ENCODE assay signal across 8 cellular contexts in the genomic region with DNA sequence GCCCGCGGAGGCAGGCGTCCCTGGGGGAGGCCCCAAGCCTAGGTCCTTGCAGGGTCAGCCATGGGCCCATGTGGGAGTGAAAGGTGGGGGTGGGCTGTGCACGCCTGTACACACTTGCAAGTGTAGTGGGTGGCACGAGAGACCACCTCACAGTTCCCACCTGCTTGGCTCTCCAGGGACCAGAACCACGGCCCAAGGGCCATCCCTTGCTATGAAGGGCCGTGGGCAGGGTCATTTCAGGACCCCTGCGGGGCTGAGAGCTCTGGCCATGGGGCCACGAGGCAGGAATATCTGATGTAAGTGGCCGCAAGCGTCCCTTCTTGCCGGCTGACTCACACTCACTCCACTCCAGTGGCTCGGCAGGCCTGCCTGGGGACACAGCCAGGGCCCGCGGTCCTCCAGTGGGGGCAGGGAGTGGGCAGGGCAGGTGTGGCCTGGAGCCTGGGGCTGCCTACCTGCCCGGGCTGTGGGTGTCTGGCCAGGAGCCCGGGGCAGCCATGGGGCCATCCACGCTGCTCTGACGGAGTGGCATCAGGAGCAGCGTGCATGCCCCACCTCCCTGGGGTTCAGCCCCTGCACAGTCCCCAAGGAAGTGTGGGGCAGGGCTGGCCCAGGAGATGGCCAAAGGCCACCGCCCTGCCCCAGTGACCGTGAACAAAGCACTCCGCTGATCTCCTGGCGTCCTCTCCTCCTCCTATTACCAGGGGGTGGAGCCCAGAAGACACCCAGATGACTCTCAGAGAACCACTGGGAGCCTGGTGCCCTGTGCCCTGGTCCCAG. TPM values are rescaled to one million over a fixed set of nuclear protein-coding genes. Genes with fewer than 3 reads are reported as not detected.
DNase-seq lines count a peak whose midpoint lies in the region; ATAC-seq and TF ChIP-seq lines count a peak whose summit lies in the region.

No MANE protein-coding gene starts in this region.

- no peaks in the 10 kb centered on the region for H3K36me3 Mint-ChIP-seq in activated T-cell treated with anti-CD3 and anti-CD28 coated beads, Interleukin-2, amount 50 U/mL, for 72 hours (ENCODE audit: insufficient read depth in 2 of 2)
- no peaks in the 10 kb centered on the region for H3K36me3 Mint-ChIP-seq in endodermal cell (ENCODE audit: low read depth)

- peaks cover 40% of the 10 kb centered on the region for H3K4me1 Mint-ChIP-seq in activated T-cell treated with anti-CD3 and anti-CD28 coated beads, Interleukin-2, amount 50 U/mL, for 72 hours (ENCODE audit: low read depth)
- peaks cover 15% of the 10 kb centered on the region for H3K4me1 Mint-ChIP-seq in endodermal cell

- peak overlapping the region; percentile 50 for H3K27ac ChIP-seq in SJCRH30
- peak overlapping the region; percentile 95 for H3K27ac ChIP-seq in endodermal cell (ENCODE audit: low read depth, low read length)

- H3K9ac ChIP-seq in endodermal cell (ENCODE audit: extremely low read depth, low read length, poor library complexity, severe bottlenecking), result no peak overlapping the region
- H3K9ac ChIP-seq in mucosa of stomach (ENCODE audit: low read length), result peak overlapping the region; percentile 89

- peaks cover 13% of the 10 kb centered on the region; the same call in 1 of the 2 replicates for H3K4me1 ChIP-seq in SJCRH30
- H3K4me1 ChIP-seq in endodermal cell (ENCODE audit: control insufficient read depth, insufficient read depth, low read length), result peaks cover 5% of the 10 kb centered on the region
- H3K4me1 ChIP-seq in mucosa of stomach (ENCODE audit: control insufficient read depth, insufficient read depth, low read length), result peaks cover 82% of the 10 kb centered on the region

- H3K27me3 ChIP-seq in SJCRH30 (no peaks in the 10 kb centered on the region), endodermal cell (ENCODE audit: control insufficient read depth, insufficient read depth, low read length, poor library complexity, severe bottlenecking) (no peaks in the 10 kb centered on the region), mucosa of stomach (ENCODE audit: control insufficient read depth, insufficient read depth, low read length) (no peaks in the 10 kb centered on the region)

- peak overlapping the region; percentile 97 for H3K27ac Mint-ChIP-seq in activated T-cell treated with anti-CD3 and anti-CD28 coated beads, Interleukin-2, amount 50 U/mL, for 72 hours
- H3K27ac Mint-ChIP-seq in endodermal cell, result peak overlapping the region; percentile 83

- ATAC-seq in activated T-cell treated with anti-CD3 and anti-CD28 coated beads, Interleukin-2, amount 50 U/mL, for 72 hours (replicated peaks in 1 of 2), result no peak
- no peak for ATAC-seq in HG03135 (IDR thresholded peaks at IDR 0.05; ENCODE audit: unreplicated experiment)

- no peaks in the 10 kb centered on the region for H3K27me3 Mint-ChIP-seq in activated T-cell treated with anti-CD3 and anti-CD28 coated beads, Interleukin-2, amount 50 U/mL, for 72 hours (ENCODE audit: low read depth)
- H3K27me3 Mint-ChIP-seq in endodermal cell (ENCODE audit: insufficient read depth), result no peaks in the 10 kb centered on the region

- no peaks in the 10 kb centered on the region for H3K9me3 Mint-ChIP-seq in activated T-cell treated with anti-CD3 and anti-CD28 coated beads, Interleukin-2, amount 50 U/mL, for 72 hours
- no peaks in the 10 kb centered on the region for H3K9me3 Mint-ChIP-seq in endodermal cell

- H3K9me3 ChIP-seq in SJCRH30 (replicated peaks) (no peaks in the 10 kb centered on the region), endodermal cell (ENCODE audit: control insufficient read depth, low read length) (no peaks in the 10 kb centered on the region), mucosa of stomach (ENCODE audit: control insufficient read depth, low read length) (no peaks in the 10 kb centered on the region)

- H3K36me3 ChIP-seq in SJCRH30 (no peaks in the 10 kb centered on the region), endodermal cell (ENCODE audit: control insufficient read depth, insufficient read depth, low read length) (no peaks in the 10 kb centered on the region), mucosa of stomach (ENCODE audit: control insufficient read depth, insufficient read depth, low read length) (no peaks in the 10 kb centered on the region)

- peak overlapping the region; percentile 80 for H3K4me3 ChIP-seq in SJCRH30
- H3K4me3 ChIP-seq in endodermal cell (ENCODE audit: low read length), result no peak overlapping the region
- H3K4me3 ChIP-seq in mucosa of stomach (ENCODE audit: low read length), result peak overlapping the region; percentile 31

- TF ChIP-seq CTCF in endodermal cell (conservative IDR thresholded peaks at IDR 0.05), result no peak

- 70 to 87% methylated on average over 16 to 24 of the region's 24 CpGs for WGBS in endodermal cell (ENCODE audit: insufficient coverage in 1 of 2, insufficient read length in 1 of 2), 2 experiments

- no peak for DNase-seq in activated T-cell treated with anti-CD3 and anti-CD28 coated beads, Interleukin-2, amount 50 U/mL, for 72 hours
- DNase-seq in activated T-cell treated with anti-CD3 and anti-CD28 coated beads for 4 hours (no peak), SJCRH30 (peak in 1 of 2 experiments; percentile 57), endodermal cell (no peak), AML-193 (lab: John Stamatoyannopoulos, UW) (no peak)
- no peak for DNase-seq in stimulated activated CD4-positive, alpha-beta T cell treated with anti-CD3 and anti-CD28 coated beads, Interleukin-4, amount 100 ng/mL, for 4 hours

- H3K4me3 Mint-ChIP-seq in activated T-cell treated with anti-CD3 and anti-CD28 coated beads, Interleukin-2, amount 50 U/mL, for 72 hours, result peak overlapping the region; percentile 91 to 94
- H3K4me3 Mint-ChIP-seq in endodermal cell, result peak overlapping the region; percentile 72

RNA-seq across cellular contexts. Expression of a gene that starts 8.6 kb away (rescaled TPM):
- 100 to 1,000 TPM; 120 to 121 TPM for total RNA-seq in activated T-cell treated with anti-CD3 and anti-CD28 coated beads, Interleukin-2, amount 50 U/mL, for 72 hours
- total RNA-seq in SJCRH30 (2014; rRNA removed; shearing (Covaris generic)), result 33.2 and 34.5 TPM in 2 replicates
- total RNA-seq in endodermal cell, result 100 to 1,000 TPM; 120 to 123 TPM
- 63.1 TPM for polyA plus RNA-seq in endodermal cell (2013, experiment 1 of 2)
- polyA plus RNA-seq in endodermal cell (2013, experiment 2 of 2), result 58.0 TPM

RNA-seq across cellular contexts. Expression of a gene that starts 36.5 kb away (rescaled TPM):
- total RNA-seq in activated T-cell treated with anti-CD3 and anti-CD28 coated beads, Interleukin-2, amount 50 U/mL, for 72 hours, result 100 to 1,000 TPM; 129 to 134 TPM
- 6.9 and 9.2 TPM in 2 replicates for total RNA-seq in SJCRH30 (2014; rRNA removed; shearing (Covaris generic))
- 10 to 100 TPM; 20.9 to 21.8 TPM for total RNA-seq in endodermal cell
- 16.9 TPM for polyA plus RNA-seq in endodermal cell (2013, experiment 1 of 2)
- polyA plus RNA-seq in endodermal cell (2013, experiment 2 of 2), result 15.9 TPM

RNA-seq across cellular contexts. Expression of a gene that starts 37.1 kb away (rescaled TPM):
- total RNA-seq in activated T-cell treated with anti-CD3 and anti-CD28 coated beads, Interleukin-2, amount 50 U/mL, for 72 hours, result 10 to 100 TPM; 28.5 to 36.9 TPM
- 0.38 TPM in 1 of 2 replicates, not detected in the other for total RNA-seq in SJCRH30 (2014; rRNA removed; shearing (Covaris generic))
- 1 to 10 TPM; 4.3 to 5.4 TPM for total RNA-seq in endodermal cell
- 4.3 TPM for polyA plus RNA-seq in endodermal cell (2013, experiment 1 of 2)
- 4.6 TPM for polyA plus RNA-seq in endodermal cell (2013, experiment 2 of 2)

RNA-seq across cellular contexts. Expression of a gene that starts 44.1 kb away (rescaled TPM):
- total RNA-seq in activated T-cell treated with anti-CD3 and anti-CD28 coated beads, Interleukin-2, amount 50 U/mL, for 72 hours, result 10 to 100 TPM; 48.7 to 56.2 TPM
- total RNA-seq in SJCRH30 (2014; rRNA removed; shearing (Covaris generic)), result 13.9 and 16.2 TPM in 2 replicates
- 100 to 1,000 TPM; 107 to 112 TPM for total RNA-seq in endodermal cell
- polyA plus RNA-seq in endodermal cell (2013, experiment 1 of 2), result 113 TPM
- polyA plus RNA-seq in endodermal cell (2013, experiment 2 of 2), result 99.4 TPM

Comparison
In these comparisons a context has a peak if more than half of its experiments do, and no peak if none do; other contexts are left out.
1. RNA of a gene that starts 36.5 kb away (total RNA-seq): 129 to 134 TPM in activated T-cell treated with anti-CD3 and anti-CD28 coated beads, Interleukin-2, amount 50 U/mL, for 72 hours; 20.9 to 21.8 TPM in endodermal cell and 6.9 to 9.2 TPM in SJCRH30; every median in the first group is over 4 times any median in the second.
2. RNA of a gene that starts 37.1 kb away (total RNA-seq): 28.5 to 36.9 TPM in activated T-cell treated with anti-CD3 and anti-CD28 coated beads, Interleukin-2, amount 50 U/mL, for 72 hours; 4.3 to 5.4 TPM in endodermal cell and 0.38 TPM in SJCRH30; every median in the first group is over 4 times any median in the second.